16 cellular contexts compared by ENCODE assay signal in the genomic region with DNA sequence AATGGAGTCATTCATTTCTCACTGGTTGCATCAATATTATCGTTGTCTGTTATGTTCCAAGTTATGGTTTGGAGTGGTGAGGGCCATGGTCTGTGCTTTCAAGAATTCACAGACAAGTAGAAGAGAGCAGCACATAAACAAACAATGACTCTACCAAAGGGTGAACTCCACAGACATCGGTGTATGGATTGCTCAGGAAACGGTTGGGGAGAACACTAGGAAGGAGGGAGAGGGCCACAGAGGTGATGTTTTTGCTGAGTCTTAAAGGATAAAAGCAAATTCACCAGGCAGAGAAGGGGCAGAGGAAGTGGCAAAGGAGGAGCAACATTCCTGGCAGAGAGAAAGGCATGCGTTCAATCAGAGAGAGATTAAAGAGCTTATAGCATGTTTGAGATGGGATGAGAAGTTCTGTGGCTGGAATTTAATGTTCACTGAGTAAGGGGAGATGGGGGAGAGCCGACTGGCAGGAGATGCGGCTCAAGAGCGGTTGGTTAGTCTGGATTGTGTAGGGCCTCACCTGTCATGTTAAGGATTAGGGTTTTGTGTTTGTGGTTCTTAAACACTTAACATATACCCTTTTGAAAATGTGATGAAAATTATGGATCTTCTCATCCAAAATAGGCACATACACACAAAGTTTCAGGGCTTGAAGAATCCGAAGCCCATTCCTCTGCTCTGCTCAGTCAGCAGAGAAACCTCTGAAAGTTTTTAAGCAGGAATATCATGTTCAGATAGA. TPM values are rescaled to one million over a fixed set of nuclear protein-coding genes. Genes with fewer than 3 reads are reported as not detected.
DNase-seq lines count a peak whose midpoint lies in the region; ATAC-seq lines count a peak whose summit lies in the region.
"Had no signal": no experiment of that assay in that cellular context is flagged by ENCODE, and none has a peak within 500 bp of the region (broad histone marks: within the 10 kb centered on the region; RNA-seq: fewer than 3 reads in every experiment).

No MANE protein-coding gene starts in this region.

- H3K36me3 Mint-ChIP-seq in natural killer cell treated with Interleukin-12 subunit alpha and Interleukin-12 subunit beta and Interleukin-15 and Interleukin-18, amount 100 ng/mL, for 72 hours, result no peaks in the 10 kb centered on the region
- H3K36me3 Mint-ChIP-seq: naive thymus-derived CD4-positive, alpha-beta T cell had no signal

- no peak overlapping the region for H3K27ac Mint-ChIP-seq in natural killer cell treated with Interleukin-12 subunit alpha and Interleukin-12 subunit beta and Interleukin-15 and Interleukin-18, amount 100 ng/mL, for 72 hours
- H3K27ac Mint-ChIP-seq: activated CD4-positive, alpha-beta memory T cell treated with anti-CD3 and anti-CD28 coated beads, Interleukin-2, amount 10 ng/mL, durations not matched to agents 7 days and 5 days; CD8-positive, alpha-beta memory T cell; naive thymus-derived CD4-positive, alpha-beta T cell had no signal

- DNase-seq in Daoy (ENCODE audit: low read depth), result peak; percentile 46
- DNase-seq in amniotic epithelial cell (ENCODE audit: low read depth), result peak; percentile 71
- peak; percentile 31 for DNase-seq in kidney tubule cell (ENCODE audit: low spot score)
- no peak for DNase-seq in pons (ENCODE audit: low spot score)
- DNase-seq in NOMO-1 treated with dmso at 0.1 percent for 144 hours (lab: John Stamatoyannopoulos, UW; ENCODE audit: unreplicated experiment), result no peak
- no peak for DNase-seq in natural killer cell treated with Interleukin-12 subunit alpha and Interleukin-12 subunit beta and Interleukin-15 and Interleukin-18, amount 100 ng/mL, for 72 hours (ENCODE audit: low spot score)
- no peak for DNase-seq in GM19240 (ENCODE audit: insufficient read length, low spot score)
- DNase-seq: activated CD4-positive, alpha-beta memory T cell treated with anti-CD3 and anti-CD28 coated beads, Interleukin-2, amount 10 ng/mL, durations not matched to agents 7 days and 5 days; aorta; CD8-positive, alpha-beta memory T cell; GDM1; left lung; naive thymus-derived CD4-positive, alpha-beta T cell; NCI-H1092; substantia nigra had no signal

- H3K9me3 Mint-ChIP-seq in natural killer cell treated with Interleukin-12 subunit alpha and Interleukin-12 subunit beta and Interleukin-15 and Interleukin-18, amount 100 ng/mL, for 72 hours, result no peaks in the 10 kb centered on the region
- H3K9me3 Mint-ChIP-seq: activated CD4-positive, alpha-beta memory T cell treated with anti-CD3 and anti-CD28 coated beads, Interleukin-2, amount 10 ng/mL, durations not matched to agents 7 days and 5 days; CD8-positive, alpha-beta memory T cell; naive thymus-derived CD4-positive, alpha-beta T cell had no signal

- H3K27me3 Mint-ChIP-seq in natural killer cell treated with Interleukin-12 subunit alpha and Interleukin-12 subunit beta and Interleukin-15 and Interleukin-18, amount 100 ng/mL, for 72 hours, result peaks cover 20 to 41% of the 10 kb centered on the region in 2 donors

- ATAC-seq in HG03442 (IDR thresholded peaks at IDR 0.05; ENCODE audit: unreplicated experiment), result peak; percentile 3
- ATAC-seq in natural killer cell treated with Interleukin-12 subunit alpha and Interleukin-12 subunit beta and Interleukin-15 and Interleukin-18, amount 100 ng/mL, for 72 hours, result no peak
- ATAC-seq: left lung; naive thymus-derived CD4-positive, alpha-beta T cell had no signal

- peaks cover 0 to 13% of the 10 kb centered on the region in 2 donors for H3K4me1 Mint-ChIP-seq in natural killer cell treated with Interleukin-12 subunit alpha and Interleukin-12 subunit beta and Interleukin-15 and Interleukin-18, amount 100 ng/mL, for 72 hours (ENCODE audit: low read depth in 2 of 2)
- H3K4me1 Mint-ChIP-seq: activated CD4-positive, alpha-beta memory T cell treated with anti-CD3 and anti-CD28 coated beads, Interleukin-2, amount 10 ng/mL, durations not matched to agents 7 days and 5 days; CD8-positive, alpha-beta memory T cell; naive thymus-derived CD4-positive, alpha-beta T cell had no signal

- H3K4me3 Mint-ChIP-seq in natural killer cell treated with Interleukin-12 subunit alpha and Interleukin-12 subunit beta and Interleukin-15 and Interleukin-18, amount 100 ng/mL, for 72 hours, result no peak overlapping the region
- H3K4me3 Mint-ChIP-seq: activated CD4-positive, alpha-beta memory T cell treated with anti-CD3 and anti-CD28 coated beads, Interleukin-2, amount 10 ng/mL, durations not matched to agents 7 days and 5 days; CD8-positive, alpha-beta memory T cell; naive thymus-derived CD4-positive, alpha-beta T cell had no signal

RNA-seq across cellular contexts. Expression of a gene that starts 42.3 kb away (rescaled TPM):
- total RNA-seq in Daoy (2014; rRNA removed; shearing (Covaris generic)), result 185 and 203 TPM in 2 replicates
- total RNA-seq in natural killer cell treated with Interleukin-12 subunit alpha and Interleukin-12 subunit beta and Interleukin-15 and Interleukin-18, amount 100 ng/mL, for 72 hours, result 1 to 10 TPM; 2.5 to 3.0 TPM

Comparison
In these comparisons a context has a peak if more than half of its experiments do, and no peak if none do; other contexts are left out.
1. DNase-seq: peak in Daoy (single experiment), amniotic epithelial cell (single experiment) and kidney tubule cell (single experiment); none in pons (single experiment), NOMO-1 treated with dmso at 0.1 percent for 144 hours (single experiment), natural killer cell treated with Interleukin-12 subunit alpha and Interleukin-12 subunit beta and Interleukin-15 and Interleukin-18, amount 100 ng/mL, for 72 hours (single experiment) and GM19240 (single experiment).
2. RNA of a gene that starts 42.3 kb away (total RNA-seq): 185 to 203 TPM in Daoy; 2.5 to 3.0 TPM in natural killer cell treated with Interleukin-12 subunit alpha and Interleukin-12 subunit beta and Interleukin-15 and Interleukin-18, amount 100 ng/mL, for 72 hours; every median in the first group is over 10 times any median in the second.